8 cellular contexts compared by ENCODE assay signal in the genomic region with DNA sequence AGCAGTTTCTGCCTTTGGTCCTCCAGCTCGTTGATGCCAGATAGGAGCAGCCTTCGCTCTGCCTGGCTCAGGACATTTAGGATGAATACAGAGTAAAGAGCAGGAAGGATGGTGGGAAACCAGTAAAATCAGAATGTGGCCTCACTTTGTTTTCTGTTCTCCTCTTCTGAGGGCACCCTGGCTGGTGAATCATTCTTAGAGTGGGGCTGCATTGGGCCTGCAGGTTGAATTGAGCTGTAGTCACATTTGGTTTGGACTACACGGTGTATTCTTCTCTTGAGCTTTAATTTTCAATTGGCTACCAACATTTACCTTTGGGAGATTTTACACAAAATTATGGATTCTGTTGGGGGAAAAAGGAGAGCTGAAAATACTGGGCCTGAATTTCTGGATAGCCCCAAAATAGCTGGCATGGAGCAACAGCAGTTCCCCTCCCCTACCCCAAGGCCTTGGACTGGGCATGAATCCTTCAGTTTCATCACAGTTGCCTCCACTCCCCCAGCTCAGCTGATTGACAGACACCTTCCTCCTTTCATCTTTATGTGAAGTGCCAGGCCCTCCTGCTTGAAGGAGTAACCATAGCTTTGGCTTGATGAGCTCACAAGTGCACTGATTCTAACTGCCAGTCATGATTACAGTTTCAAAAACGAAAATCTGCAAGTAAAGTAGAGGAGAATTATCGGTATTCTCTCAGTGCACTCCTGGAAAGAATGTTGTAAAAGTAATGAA. TPM values are rescaled to one million over a fixed set of nuclear protein-coding genes. Genes with fewer than 3 reads are reported as not detected.
DNase-seq lines count a peak whose midpoint lies in the region; ATAC-seq and TF ChIP-seq lines count a peak whose summit lies in the region.

No MANE protein-coding gene starts in this region.

- H2BK15ac ChIP-seq in H9 (ENCODE audit: low read depth, low read length) = no peak overlapping the region

- no peak overlapping the region for H3K18ac ChIP-seq in H9 (ENCODE audit: insufficient read length, low read depth, low read length)

- H3K14ac ChIP-seq in H9 (ENCODE audit: insufficient read depth, low read length) = no peak overlapping the region

- H3K4me1 ChIP-seq in H9 (ENCODE audit: insufficient read depth, low read length) (no peaks in the 10 kb centered on the region), upper lobe of left lung (peaks cover 0 to 10% (median 4%) of the 10 kb centered on the region in 4 donors)

- H3T11ph ChIP-seq in H9 (ENCODE audit: low read length) = no peak overlapping the region

- H3K27ac Mint-ChIP-seq in stimulated activated naive CD8-positive, alpha-beta T cell treated with anti-CD3 and anti-CD28 coated beads, Interleukin-15, Interleukin-2, amounts not matched to agents 100 ng/mL and 50 ng/mL, for 24 hours = peak overlapping the region; percentile 19
- H3K27ac Mint-ChIP-seq in brain = peak overlapping the region; percentile 13 to 85 (median 70)
- no peak overlapping the region; a peak in 1 of 7 replicates for H3K27ac Mint-ChIP-seq in H9

- TF ChIP-seq POLR2A in upper lobe of left lung (IDR thresholded peaks at IDR 0.05) = no peak

- no peak overlapping the region for H2BK20ac ChIP-seq in H9 (ENCODE audit: low read depth, low read length, poor library complexity, severe bottlenecking)

- TF ChIP-seq CTCF in brain (conservative IDR thresholded peaks at IDR 0.05) = no peak
- TF ChIP-seq CTCF in H9 (conservative IDR thresholded peaks at IDR 0.05) = no peak
- no peak for TF ChIP-seq CTCF in upper lobe of left lung (IDR thresholded peaks at IDR 0.05)

- H3K4me2 ChIP-seq in H9 (ENCODE audit: insufficient read depth, insufficient read length, low read length) = no peak overlapping the region

- H3K36me3 Mint-ChIP-seq in stimulated activated naive CD8-positive, alpha-beta T cell treated with anti-CD3 and anti-CD28 coated beads, Interleukin-15, Interleukin-2, amounts not matched to agents 100 ng/mL and 50 ng/mL, for 24 hours (ENCODE audit: low read depth) = peaks cover 67% of the 10 kb centered on the region
- H3K36me3 Mint-ChIP-seq in brain (peaks cover 73% of the 10 kb centered on the region), H9 (ENCODE audit: insufficient read depth in 1 of 3, low read depth in 3 of 3) (peaks cover 11 to 48% (median 30%) of the 10 kb centered on the region in 3 experiments; a peak in 6 of 7 replicates)

- no peak overlapping the region for H2BK120ac ChIP-seq in H9 (ENCODE audit: low read depth, low read length, poor library complexity, severe bottlenecking)

- H3K4ac ChIP-seq in H9 (ENCODE audit: low read depth, low read length) = no peak overlapping the region

- no peak overlapping the region for H4K8ac ChIP-seq in H9 (replicated peaks; ENCODE audit: insufficient read length, low read depth, low read length)

- H3K27me3 ChIP-seq in H9 (ENCODE audit: insufficient read depth, low read length) = no peaks in the 10 kb centered on the region
- no peaks in the 10 kb centered on the region for H3K27me3 ChIP-seq in upper lobe of left lung

- H3K9me3 ChIP-seq in H9 (ENCODE audit: control insufficient read depth, low read depth, low read length) (no peaks in the 10 kb centered on the region), upper lobe of left lung (no peaks in the 10 kb centered on the region)

- H3K23me2 ChIP-seq in H9 (ENCODE audit: insufficient read length, low read depth, low read length, poor library complexity, severe bottlenecking) = no peaks in the 10 kb centered on the region

- no peak overlapping the region for H3K27ac ChIP-seq in H9 (ENCODE audit: insufficient read length, low read depth, low read length)
- H3K27ac ChIP-seq in upper lobe of left lung = no peak overlapping the region

- DNase-seq in stimulated activated naive CD8-positive, alpha-beta T cell treated with anti-CD3 and anti-CD28 coated beads, Interleukin-15, Interleukin-2, amounts not matched to agents 100 U/mL and 50 U/mL, for 24 hours = no peak
- DNase-seq in H9 (no peak), LoVo (ENCODE audit: low spot score) (no peak), upper lobe of left lung (no peak), T1000 (lab: John Stamatoyannopoulos, UW) (no peak)

- no peak overlapping the region for H4K5ac ChIP-seq in H9 (ENCODE audit: insufficient read length, low read depth, low read length)

- H3K36me3 ChIP-seq in upper lobe of left lung = peaks cover 34 to 90% (median 61%) of the 10 kb centered on the region in 4 donors

- no peak for TF ChIP-seq EP300 in upper lobe of left lung (IDR thresholded peaks at IDR 0.05)

- no peak overlapping the region for H2BK5ac ChIP-seq in H9 (ENCODE audit: insufficient read length, low read length)

- H3K79me2 ChIP-seq in H9 (ENCODE audit: insufficient read depth, low read length) = no peaks in the 10 kb centered on the region

- H2AK5ac ChIP-seq in H9 (ENCODE audit: insufficient read length, low read length) = no peak overlapping the region

- H3K56ac ChIP-seq in H9 (ENCODE audit: insufficient read length, low read depth, low read length) = no peak overlapping the region

- no peak overlapping the region for H3K4me3 ChIP-seq in upper lobe of left lung

- no peak overlapping the region for H2BK12ac ChIP-seq in H9 (ENCODE audit: insufficient read length, low read depth, low read length)

- peaks cover 33% of the 10 kb centered on the region for H3K4me1 Mint-ChIP-seq in stimulated activated naive CD8-positive, alpha-beta T cell treated with anti-CD3 and anti-CD28 coated beads, Interleukin-15, Interleukin-2, amounts not matched to agents 100 ng/mL and 50 ng/mL, for 24 hours (ENCODE audit: low read depth)
- H3K4me1 Mint-ChIP-seq in brain (peaks cover 20% of the 10 kb centered on the region), H9 (no peaks in the 10 kb centered on the region; a peak in 2 of 4 replicates)

- no peaks in the 10 kb centered on the region for H4K20me1 ChIP-seq in H9 (ENCODE audit: control insufficient read depth, insufficient read depth, insufficient read length)

- no peak for ATAC-seq in stimulated activated naive CD8-positive, alpha-beta T cell treated with anti-CD3 and anti-CD28 coated beads, Interleukin-15, Interleukin-2, amounts not matched to agents 100 U/mL and 50 U/mL, for 24 hours
- peak; percentile 24 for ATAC-seq in HG03342 (IDR thresholded peaks at IDR 0.05; ENCODE audit: unreplicated experiment)
- ATAC-seq in upper lobe of left lung (ENCODE audit: low FRiP score in 2 of 2) = no peak

- no peak overlapping the region for H2AFZ ChIP-seq in H9 (ENCODE audit: low read length)

- no CpG with 5 or more reads among the region's 5 CpGs for WGBS in H9 (ENCODE audit: extremely low coverage, insufficient read length, low lambda C conversion rate)
- 63 to 69% methylated on average over 5 of the region's 5 CpGs for WGBS in upper lobe of left lung, 2 donors

- no peaks in the 10 kb centered on the region for H3K9me3 Mint-ChIP-seq in stimulated activated naive CD8-positive, alpha-beta T cell treated with anti-CD3 and anti-CD28 coated beads, Interleukin-15, Interleukin-2, amounts not matched to agents 100 ng/mL and 50 ng/mL, for 24 hours
- H3K9me3 Mint-ChIP-seq in brain = no peaks in the 10 kb centered on the region
- no peaks in the 10 kb centered on the region for H3K9me3 Mint-ChIP-seq in H9

- H3K9ac ChIP-seq in H9 (ENCODE audit: extremely low read depth, insufficient read length, low read length) = no peak overlapping the region

- no peak overlapping the region for H4K91ac ChIP-seq in H9 (ENCODE audit: insufficient read length, low read depth, low read length)

- no peak overlapping the region for H3K4me3 Mint-ChIP-seq in stimulated activated naive CD8-positive, alpha-beta T cell treated with anti-CD3 and anti-CD28 coated beads, Interleukin-15, Interleukin-2, amounts not matched to agents 100 ng/mL and 50 ng/mL, for 24 hours
- H3K4me3 Mint-ChIP-seq in brain (no peak overlapping the region), H9 (no peak overlapping the region)

- H3K27me3 Mint-ChIP-seq in stimulated activated naive CD8-positive, alpha-beta T cell treated with anti-CD3 and anti-CD28 coated beads, Interleukin-15, Interleukin-2, amounts not matched to agents 100 ng/mL and 50 ng/mL, for 24 hours = no peaks in the 10 kb centered on the region
- H3K27me3 Mint-ChIP-seq in brain (no peaks in the 10 kb centered on the region), H9 (ENCODE audit: low read depth) (no peaks in the 10 kb centered on the region)

- H3K79me1 ChIP-seq in H9 (ENCODE audit: insufficient read depth, low read depth, low read length, poor library complexity, severe bottlenecking) = no peaks in the 10 kb centered on the region

- H3K23ac ChIP-seq in H9 (ENCODE audit: insufficient read length, low read depth, low read length) = no peak overlapping the region

RNA-seq across cellular contexts. Expression of a gene that starts 24.3 kb away (rescaled TPM):
- polyA plus RNA-seq in brain (ENCODE audit: insufficient read depth, low read depth, low replicate concordance) = 17.0 TPM
- total RNA-seq in H9 (2021) (26.3 and 26.8 TPM in 2 replicates), upper lobe of left lung (100 to 1,000 TPM in 1 of 6 donors, 10 to 100 TPM in 5; 39.1 to 138 (median 47.4) TPM)

Comparison
In these comparisons a context has a peak if more than half of its experiments do, and no peak if none do; other contexts are left out.
1. H3K27ac Mint-ChIP-seq: peak in stimulated activated naive CD8-positive, alpha-beta T cell treated with anti-CD3 and anti-CD28 coated beads, Interleukin-15, Interleukin-2, amounts not matched to agents 100 ng/mL and 50 ng/mL, for 24 hours (single experiment) and brain (5 of 5); none in H9 (0 of 3).